Comparison of ENCODE assay signal across 19 cellular contexts in the genomic region with DNA sequence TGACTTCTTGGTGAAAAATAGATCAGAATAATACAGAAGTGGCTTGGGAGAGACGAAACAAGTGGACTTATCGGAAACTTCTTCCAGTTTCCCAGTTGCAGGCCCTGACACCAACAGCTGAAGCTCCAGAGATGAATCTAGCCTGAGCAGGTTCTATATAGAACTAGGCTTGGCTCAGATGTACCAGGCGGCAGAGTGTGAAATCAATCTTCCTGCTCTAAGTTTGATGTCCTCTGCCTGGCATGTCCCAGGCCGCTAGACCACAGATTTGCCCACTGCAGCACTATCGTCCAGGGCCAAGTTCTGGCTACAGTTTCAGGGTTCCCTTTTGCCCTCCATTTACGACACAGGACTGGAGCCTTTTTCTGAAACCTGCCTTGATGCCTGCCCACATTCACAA.
"Had no signal": no experiment of that assay in that cellular context is flagged by ENCODE, and none has a peak within 500 bp of the region (broad histone marks: within the 10 kb centered on the region; RNA-seq: fewer than 3 reads in every experiment).

No MANE protein-coding gene starts in this region.

- ATAC-seq: activated CD4-positive, alpha-beta T cell treated with anti-CD3 and anti-CD28 coated beads for 36 hours; activated CD8-positive, alpha-beta memory T cell treated with anti-CD3 and anti-CD28 coated beads, Interleukin-2, amount 10 ng/mL, durations not matched to agents 7 days and 5 days; effector memory CD8-positive, alpha-beta T cell; foreskin keratinocyte; left lung; mucosa of descending colon; naive thymus-derived CD4-positive, alpha-beta T cell; stimulated activated naive CD8-positive, alpha-beta T cell treated with anti-CD3 and anti-CD28 coated beads, Interleukin-15, Interleukin-2, amounts not matched to agents 100 U/mL and 50 U/mL, for 24 hours; WTC11 had no signal

- H3K4me1 ChIP-seq: foreskin keratinocyte, vagina had no signal

- H3K4me3 Mint-ChIP-seq: activated CD4-positive, alpha-beta memory T cell treated with anti-CD3 and anti-CD28 coated beads for 36 hours; activated CD4-positive, alpha-beta T cell treated with anti-CD3 and anti-CD28 coated beads for 36 hours; activated CD8-positive, alpha-beta memory T cell treated with anti-CD3 and anti-CD28 coated beads, Interleukin-2, amount 10 ng/mL, durations not matched to agents 7 days and 5 days; activated naive CD8-positive, alpha-beta T cell; effector memory CD8-positive, alpha-beta T cell; memory B cell; naive thymus-derived CD4-positive, alpha-beta T cell; WTC11 had no signal

- H3K36me3 ChIP-seq: left lung, transverse colon, vagina had no signal

- H3K27me3 ChIP-seq: foreskin keratinocyte, left lung, transverse colon, vagina had no signal

- H3K27ac ChIP-seq: foreskin keratinocyte, left lung, transverse colon, vagina had no signal

- H3K36me3 Mint-ChIP-seq: activated CD4-positive, alpha-beta memory T cell treated with anti-CD3 and anti-CD28 coated beads for 36 hours; activated naive CD8-positive, alpha-beta T cell; memory B cell; naive thymus-derived CD4-positive, alpha-beta T cell had no signal

- H3K4me3 ChIP-seq: left lung, mucosa of descending colon, transverse colon, vagina had no signal

- H3K4me1 Mint-ChIP-seq: activated CD4-positive, alpha-beta T cell treated with anti-CD3 and anti-CD28 coated beads for 36 hours; activated CD8-positive, alpha-beta memory T cell treated with anti-CD3 and anti-CD28 coated beads, Interleukin-2, amount 10 ng/mL, durations not matched to agents 7 days and 5 days; memory B cell; naive thymus-derived CD4-positive, alpha-beta T cell had no signal

- H3K27me3 Mint-ChIP-seq: memory B cell had no signal

- H3K27ac Mint-ChIP-seq: activated CD4-positive, alpha-beta memory T cell treated with anti-CD3 and anti-CD28 coated beads for 36 hours; activated CD4-positive, alpha-beta T cell treated with anti-CD3 and anti-CD28 coated beads for 36 hours; activated CD8-positive, alpha-beta memory T cell treated with anti-CD3 and anti-CD28 coated beads, Interleukin-2, amount 10 ng/mL, durations not matched to agents 7 days and 5 days; activated naive CD8-positive, alpha-beta T cell; effector memory CD8-positive, alpha-beta T cell; memory B cell; naive thymus-derived CD4-positive, alpha-beta T cell; WTC11 had no signal

- DNase-seq: activated CD4-positive, alpha-beta memory T cell treated with anti-CD3 and anti-CD28 coated beads for 36 hours; activated CD4-positive, alpha-beta T cell treated with anti-CD3 and anti-CD28 coated beads for 36 hours; activated CD8-positive, alpha-beta memory T cell treated with anti-CD3 and anti-CD28 coated beads, Interleukin-2, amount 10 ng/mL, durations not matched to agents 7 days and 5 days; caudate nucleus; effector memory CD8-positive, alpha-beta T cell; foreskin keratinocyte; kidney; left lung; mucosa of descending colon; naive thymus-derived CD4-positive, alpha-beta T cell; retina; stimulated activated CD4-positive, alpha-beta T cell treated with anti-CD3 and anti-CD28 coated beads, Interleukin-12 subunit alpha, Interleukin-12 subunit beta, amount 100 ng/mL, for 4 hours; stimulated activated CD4-positive, alpha-beta T cell treated with anti-CD3 and anti-CD28 coated beads, Interleukin-2, amount 100 ng/mL, for 24 hours; stimulated activated naive CD8-positive, alpha-beta T cell treated with anti-CD3 and anti-CD28 coated beads, Interleukin-15, Interleukin-2, amounts not matched to agents 100 U/mL and 50 U/mL, for 24 hours; transverse colon had no signal

- H3K9me3 ChIP-seq: mucosa of descending colon, transverse colon, vagina had no signal

- H3K9me3 Mint-ChIP-seq: effector memory CD8-positive, alpha-beta T cell had no signal
